In genomic region chr17:40318835-40319332, GRCh38 we compare ENCODE assay signal across 1 cellular context.
TF ChIP-seq lines count a peak whose summit lies in the region.

No MANE protein-coding gene starts in this region.

TF ChIP-seq in IMR-90, 13 proteins besides CTCF, POLR2A, EP300 and RAD21 (continued from another document):
- TF ChIP-seq ELK1 (IDR thresholded peaks at IDR 0.05; ENCODE audit: borderline replicate concordance, low read depth, low read length) (no peak), RCOR1 (IDR thresholded peaks at IDR 0.05; ENCODE audit: insufficient replicate concordance, low read length) (no peak), CEBPB (IDR thresholded peaks at IDR 0.05; ENCODE audit: low read depth, low read length) (no peak), SMC3 (IDR thresholded peaks at IDR 0.05; ENCODE audit: low read depth, low read length) (no peak), MXI1 (IDR thresholded peaks at IDR 0.05; ENCODE audit: borderline replicate concordance, low read depth, low read length) (no peak)
TF ChIP-seq in IMR-90: peak in this region for 0.
